In genomic region chr13:29817604-29818378, GRCh38 we compare ENCODE assay signal across 1 cellular context.
TF ChIP-seq lines count a peak whose summit lies in the region.

No MANE protein-coding gene starts in this region.

TF ChIP-seq in GM12878, 131 proteins besides CTCF, POLR2A, EP300 and RAD21 (continued from another document):
- no peak for TF ChIP-seq USF2 (IDR thresholded peaks at IDR 0.05; ENCODE audit: borderline replicate concordance, low read depth, low read length)
- TF ChIP-seq IRF3 (IDR thresholded peaks at IDR 0.05): no peak
- TF ChIP-seq CBX5 (IDR thresholded peaks at IDR 0.05; ENCODE audit: low read depth): 0 out of 2 replicates have a peak, but pooled peaks have one; percentile 60
- TF ChIP-seq FOS (IDR thresholded peaks at IDR 0.05; ENCODE audit: borderline replicate concordance, extremely low read depth, insufficient read length): no peak
- no peak for TF ChIP-seq HSF1 (IDR thresholded peaks at IDR 0.05; ENCODE audit: low read depth, low read length)
- 0 out of 2 replicates have a peak, but pooled peaks have one; percentile 24 for TF ChIP-seq NBN (IDR thresholded peaks at IDR 0.05)
- peak; percentile 99 for TF ChIP-seq MEF2A (IDR thresholded peaks at IDR 0.05; ENCODE audit: insufficient read depth, low read depth, low read length)
- TF ChIP-seq NR2C1 (IDR thresholded peaks at IDR 0.05): no peak
- TF ChIP-seq NR2C2 (IDR thresholded peaks at IDR 0.05; ENCODE audit: borderline replicate concordance, control insufficient read depth, insufficient read length, low read depth): no peak
- TF ChIP-seq SPI1 (IDR thresholded peaks at IDR 0.05; ENCODE audit: borderline replicate concordance, insufficient read depth, low read depth, low read length): peak; percentile 43; the same call in 1 of the 2 replicates
- TF ChIP-seq ETV6 (conservative IDR thresholded peaks at IDR 0.05 in 1 of 2, IDR thresholded peaks at IDR 0.05 in 1 of 2; ENCODE audit: borderline replicate concordance in 1 of 2, low read depth in 1 of 2): peak in 1 of 2 experiments; percentile 55; a peak in 1 of 4 replicates
- no peak for TF ChIP-seq FOXK2 (IDR thresholded peaks at IDR 0.05)
- TF ChIP-seq MEF2B (IDR thresholded peaks at IDR 0.05; ENCODE audit: partially characterized antibody, poor library complexity, severe bottlenecking): peak; percentile 94
- TF ChIP-seq POU2F2 (IDR thresholded peaks at IDR 0.05; ENCODE audit: borderline replicate concordance, low read depth, low read length): peak; percentile 70; the same call in 1 of the 3 replicates
- peak; percentile 78; the same call in 1 of the 2 replicates for TF ChIP-seq FOXM1 (IDR thresholded peaks at IDR 0.05; ENCODE audit: low read depth, low read length)
- 0 out of 4 replicates have a peak, but pooled peaks of 1 of the 2 experiments have one; percentile 23 for TF ChIP-seq BHLHE40 (IDR thresholded peaks at IDR 0.05; ENCODE audit: borderline replicate concordance in 1 of 2, low read depth in 2 of 2, low read length in 1 of 2)
- no peak for TF ChIP-seq GATAD2B (conservative IDR thresholded peaks at IDR 0.05; ENCODE audit: low read depth)
- no peak for TF ChIP-seq SUZ12 (IDR thresholded peaks at IDR 0.05; ENCODE audit: unreplicated experiment)
- TF ChIP-seq NFIC (IDR thresholded peaks at IDR 0.05; ENCODE audit: low read depth, low read length): peak; percentile 92
- no peak for TF ChIP-seq BCLAF1 (IDR thresholded peaks at IDR 0.05)
- TF ChIP-seq SREBF2 (IDR thresholded peaks at IDR 0.05; ENCODE audit: low read length): no peak
- peak; percentile 68 to 86; a peak in 3 of 4 replicates for TF ChIP-seq IKZF2 (IDR thresholded peaks at IDR 0.05)
- peak; percentile 38 for TF ChIP-seq SKIL (IDR thresholded peaks at IDR 0.05; ENCODE audit: low read depth, poor library complexity, severe bottlenecking)
- no peak for TF ChIP-seq BMI1 (IDR thresholded peaks at IDR 0.05; ENCODE audit: borderline replicate concordance)
- TF ChIP-seq IKZF1 (conservative IDR thresholded peaks at IDR 0.05): peak; percentile 48; the same call in 1 of the 2 replicates
- TF ChIP-seq RUNX3 (IDR thresholded peaks at IDR 0.05; ENCODE audit: low read length): peak; percentile 50; the same call in 1 of the 2 replicates
- peak; percentile 85 for TF ChIP-seq JUNB (IDR thresholded peaks at IDR 0.05)
- peak; percentile 76 for TF ChIP-seq MTA2 (IDR thresholded peaks at IDR 0.05; ENCODE audit: low read depth)
- TF ChIP-seq CREM (IDR thresholded peaks at IDR 0.05; ENCODE audit: low read depth): peak; percentile 58; the same call in 1 of the 2 replicates
- no peak for TF ChIP-seq SIX5 (IDR thresholded peaks at IDR 0.05; ENCODE audit: low read depth, low read length, severe bottlenecking)
- TF ChIP-seq RELB (IDR thresholded peaks at IDR 0.05; ENCODE audit: low read depth): no peak; the same call in 1 of the 2 replicates
- peak; percentile 43; the same call in 1 of the 2 replicates for TF ChIP-seq GABPA (IDR thresholded peaks at IDR 0.05; ENCODE audit: low read depth)
- TF ChIP-seq ZNF217 (IDR thresholded peaks at IDR 0.05): peak; percentile 85; the same call in 1 of the 2 replicates
- peak; percentile 54; the same call in 1 of the 2 replicates for TF ChIP-seq ZNF24 (IDR thresholded peaks at IDR 0.05)
- no peak for TF ChIP-seq ASH2L (IDR thresholded peaks at IDR 0.05; ENCODE audit: borderline replicate concordance, low read depth)
- no peak for TF ChIP-seq PBX3 (IDR thresholded peaks at IDR 0.05; ENCODE audit: insufficient replicate concordance, low read depth, low read length)
- peak in 1 of 2 experiments; percentile 63; a peak in 1 of 4 replicates for TF ChIP-seq CEBPB (IDR thresholded peaks at IDR 0.05; ENCODE audit: borderline replicate concordance in 1 of 2, low read depth in 2 of 2, low read length in 2 of 2)
- TF ChIP-seq MTA3 (IDR thresholded peaks at IDR 0.05; ENCODE audit: borderline replicate concordance, low read length): peak; percentile 85
- 0 out of 2 replicates have a peak, but pooled peaks have one; percentile 22 for TF ChIP-seq CREB1 (IDR thresholded peaks at IDR 0.05; ENCODE audit: low read depth)
- peak; percentile 92 for TF ChIP-seq ATF2 (IDR thresholded peaks at IDR 0.05; ENCODE audit: low read length)
- TF ChIP-seq ATF7 (IDR thresholded peaks at IDR 0.05; ENCODE audit: low read depth): peak; percentile 81
- no peak for TF ChIP-seq SREBF1 (IDR thresholded peaks at IDR 0.05; ENCODE audit: low read length)
- TF ChIP-seq ZSCAN29 (IDR thresholded peaks at IDR 0.05): no peak
- TF ChIP-seq PML (IDR thresholded peaks at IDR 0.05; ENCODE audit: low read length): peak; percentile 79
- TF ChIP-seq ZBED1 (IDR thresholded peaks at IDR 0.05; ENCODE audit: borderline replicate concordance): peak; percentile 55; the same call in 1 of the 2 replicates
- TF ChIP-seq BCL11A (IDR thresholded peaks at IDR 0.05; ENCODE audit: low read depth, low read length): no peak
- TF ChIP-seq IRF4 (IDR thresholded peaks at IDR 0.05; ENCODE audit: low read depth, low read length): 0 out of 2 replicates have a peak, but pooled peaks have one; percentile 31
- TF ChIP-seq LARP7 (IDR thresholded peaks at IDR 0.05): no peak
TF ChIP-seq in GM12878: peak in this region for 29.
